ENCODE assay signal across 7 cellular contexts in genomic region chr3:128306481-128306880, GRCh38.
"Had no signal": no experiment of that assay in that cellular context is flagged by ENCODE, and none has a peak within 500 bp of the region (broad histone marks: within the 10 kb centered on the region; RNA-seq: fewer than 3 reads in every experiment).

No MANE protein-coding gene starts in this region.

- H3K27ac ChIP-seq: HL-60, KMS-11 had no signal

- H3K36me3 ChIP-seq: HAP-1 had no signal

- H3K4me2 ChIP-seq: GM23338, KMS-11 had no signal

- H3K9me3 ChIP-seq: HAP-1 had no signal

- H3K9ac ChIP-seq: KMS-11 had no signal

- H2AFZ ChIP-seq: GM23338 had no signal

- H3K4me3 ChIP-seq: GM23338, HAP-1 had no signal

- DNase-seq: HFFc6, IMR-90, KBM-7 had no signal
